16 cellular contexts compared by ENCODE assay signal in genomic region chr3:123807820-123808219, GRCh38.
DNase-seq lines count a peak whose midpoint lies in the region; ATAC-seq, FAIRE-seq and TF ChIP-seq lines count a peak whose summit lies in the region.
"Had no signal": no experiment of that assay in that cellular context is flagged by ENCODE, and none has a peak within 500 bp of the region (broad histone marks: within the 10 kb centered on the region; RNA-seq: fewer than 3 reads in every experiment).

No MANE protein-coding gene starts in this region.

- no peaks in the 10 kb centered on the region for H4K20me1 ChIP-seq in keratinocyte (ENCODE audit: control insufficient read depth, extremely low read depth, insufficient read depth, low read length)

- H3K27me3 ChIP-seq in left ventricle myocardium inferior (ENCODE audit: low read depth) (no peaks in the 10 kb centered on the region), RWPE2 (ENCODE audit: insufficient read depth, poor library complexity, severe bottlenecking) (no peaks in the 10 kb centered on the region), keratinocyte (ENCODE audit: control insufficient read depth, extremely low read depth, insufficient read depth, low read length) (no peaks in the 10 kb centered on the region), transverse colon (no peaks in the 10 kb centered on the region)
- H3K27me3 ChIP-seq: neutrophil, uterus had no signal

- in situ Hi-C loops in transverse colon (cut with MboI; ENCODE audit: low pct_ligation_motif_present in 1 of 4, low pct_unique_long_range_greater_than_20kb in 1 of 4, low sequenced_read_pairs in 3 of 4): no loop called here

- peak; percentile 92 for FAIRE-seq in keratinocyte (lab: Jason Lieb, UNC)
- FAIRE-seq: kidney had no signal

- TF ChIP-seq EP300 in transverse colon (IDR thresholded peaks at IDR 0.05; ENCODE audit: low read depth): no peak

- H3K36me3 ChIP-seq in left ventricle myocardium inferior (no peaks in the 10 kb centered on the region), RWPE2 (ENCODE audit: low read depth) (no peaks in the 10 kb centered on the region), keratinocyte (ENCODE audit: control insufficient read depth in 2 of 2, extremely low read depth in 1 of 2, insufficient read depth in 2 of 2, low read length in 2 of 2) (no peaks in the 10 kb centered on the region), transverse colon (no peaks in the 10 kb centered on the region)
- H3K36me3 ChIP-seq: neutrophil, uterus had no signal

- intact Hi-C loops in left ventricle myocardium superior (cut with micrococcal nuclease): no loop called here
- intact Hi-C loops in left ventricle myocardium inferior (cut with micrococcal nuclease): no loop called here
- intact Hi-C loops in transverse colon (cut with DNase I; ENCODE audit: low total_unique reads): no loop called here

- no peaks in the 10 kb centered on the region for H3K79me2 ChIP-seq in keratinocyte (ENCODE audit: control insufficient read depth, insufficient read depth, low read length)

- H3K9ac ChIP-seq in keratinocyte (ENCODE audit: control insufficient read depth, extremely low read depth, insufficient read depth, low read length): no peak overlapping the region

- H2AFZ ChIP-seq in keratinocyte (ENCODE audit: control insufficient read depth, low read length): peak overlapping the region; percentile 51

- WGBS in transverse colon (ENCODE audit: low coverage in 1 of 2), 2 donors: 64% methylated on average over 2 of the region's 2 CpGs; no CpG with 5 or more reads in 1 of the 2 donors

- DNase-seq in left ventricle myocardium superior (no peak), left ventricle myocardium inferior (no peak), RWPE2 (ENCODE audit: low spot score) (peak; percentile 88), keratinocyte (ENCODE audit: low read depth, low spot score) (no peak), transverse colon (peak; percentile 64), DMS53 treated with DMSO at 0.1 percent for 48 hours (lab: John Stamatoyannopoulos, UW; ENCODE audit: unreplicated experiment) (no peak), cortex of kidney (lab: John Stamatoyannopoulos, UW) (no peak), SW480 (ENCODE audit: low spot score) (no peak)
- DNase-seq: activated CD8-positive, alpha-beta memory T cell treated with anti-CD3 and anti-CD28 coated beads, Interleukin-2, amount 50 U/mL, for 4 hours; activated naive CD8-positive, alpha-beta T cell treated with anti-CD3 and anti-CD28 coated beads for 36 hours; kidney; MM.1S; NCI-H510A had no signal

- dilution Hi-C loops in keratinocyte (cut with MboI; ENCODE audit: extremely low pct_ligation_motif_present, low sequenced_read_pairs): no loop called here

- H3K27ac ChIP-seq in left ventricle myocardium inferior (replicated peaks) (no peak overlapping the region), RWPE2 (ENCODE audit: poor library complexity, severe bottlenecking) (peak overlapping the region; percentile 67), keratinocyte (ENCODE audit: control insufficient read depth, insufficient read depth, low read length) (no peak overlapping the region), transverse colon (peak overlapping the region in 3 of 4 donors; percentile 16 to 34 (median 25))
- H3K27ac ChIP-seq: HL-60, neutrophil had no signal

- peak overlapping the region; percentile 69 for H3K4me2 ChIP-seq in keratinocyte (ENCODE audit: control insufficient read depth, extremely low read depth, insufficient read depth, low read depth, low read length)

- no peak for TF ChIP-seq CTCF in left ventricle myocardium inferior (IDR thresholded peaks at IDR 0.05; ENCODE audit: borderline replicate concordance)
- TF ChIP-seq CTCF in RWPE2 (IDR thresholded peaks at IDR 0.05; ENCODE audit: poor library complexity, severe bottlenecking): no peak
- peak in 1 of 3 experiments; percentile 12 for TF ChIP-seq CTCF in keratinocyte (optimal IDR thresholded peaks at IDR 0.05 in 1 of 3, IDR thresholded peaks at IDR 0.05 in 1 of 3, conservative IDR thresholded peaks at IDR 0.05 in 1 of 3; ENCODE audit: extremely low read depth in 1 of 3, insufficient read depth in 2 of 3, low read length in 3 of 3)
- TF ChIP-seq CTCF in transverse colon (IDR thresholded peaks at IDR 0.05): no peak

- peak; percentile 27 for ATAC-seq in left ventricle myocardium superior
- ATAC-seq in RWPE2 (ENCODE audit: low read depth): peak; percentile 92

- peaks cover 5% of the 10 kb centered on the region for H3K4me1 ChIP-seq in left ventricle myocardium inferior
- peaks cover 21% of the 10 kb centered on the region for H3K4me1 ChIP-seq in RWPE2 (ENCODE audit: insufficient read depth, poor library complexity, severe bottlenecking)
- H3K4me1 ChIP-seq in keratinocyte (ENCODE audit: control insufficient read depth, extremely low read depth, insufficient read depth, low read length): peaks cover 18% of the 10 kb centered on the region
- H3K4me1 ChIP-seq in transverse colon: peaks cover 0 to 15% (median 4%) of the 10 kb centered on the region in 4 donors
- H3K4me1 ChIP-seq: uterus had no signal

- no peaks in the 10 kb centered on the region for H3K9me1 ChIP-seq in keratinocyte (ENCODE audit: control insufficient read depth, extremely low read depth, insufficient read depth, low read length)

- H3K4me3 ChIP-seq in left ventricle myocardium inferior (no peak overlapping the region), RWPE2 (ENCODE audit: severe bottlenecking) (no peak overlapping the region), keratinocyte (ENCODE audit: control insufficient read depth in 2 of 3, extremely low read depth in 1 of 3, insufficient read depth in 2 of 3, low read depth in 1 of 3, low read length in 3 of 3) (peak overlapping the region in 2 of 3 experiments; percentile 21 to 24), transverse colon (no peak overlapping the region)
- H3K4me3 ChIP-seq: uterus had no signal

- TF ChIP-seq POLR2A in transverse colon (IDR thresholded peaks at IDR 0.05): no peak

- no peaks in the 10 kb centered on the region for H3K9me3 ChIP-seq in left ventricle myocardium inferior (replicated peaks)
- no peaks in the 10 kb centered on the region for H3K9me3 ChIP-seq in RWPE2 (ENCODE audit: severe bottlenecking)
- no peaks in the 10 kb centered on the region for H3K9me3 ChIP-seq in keratinocyte (ENCODE audit: control insufficient read depth, low read depth, low read length)
- H3K9me3 ChIP-seq in transverse colon: no peaks in the 10 kb centered on the region
- H3K9me3 ChIP-seq: neutrophil, uterus had no signal

Comparison
In these comparisons a context has a peak if more than half of its experiments do, and no peak if none do; other contexts are left out.
1. DNase-seq: peak in RWPE2 (single experiment) and transverse colon (single experiment); none in left ventricle myocardium superior (single experiment), left ventricle myocardium inferior (single experiment), keratinocyte (single experiment), DMS53 treated with DMSO at 0.1 percent for 48 hours (single experiment), cortex of kidney (single experiment) and SW480 (single experiment).
2. H3K27ac ChIP-seq: peak in RWPE2 (single experiment) and transverse colon (3 of 4); none in left ventricle myocardium inferior (single experiment) and keratinocyte (single experiment).
3. H3K4me3 ChIP-seq: peak in keratinocyte (2 of 3); none in left ventricle myocardium inferior (single experiment), RWPE2 (single experiment) and transverse colon (0 of 4).